Comparison of ENCODE assay signal across 15 cellular contexts in the genomic region with DNA sequence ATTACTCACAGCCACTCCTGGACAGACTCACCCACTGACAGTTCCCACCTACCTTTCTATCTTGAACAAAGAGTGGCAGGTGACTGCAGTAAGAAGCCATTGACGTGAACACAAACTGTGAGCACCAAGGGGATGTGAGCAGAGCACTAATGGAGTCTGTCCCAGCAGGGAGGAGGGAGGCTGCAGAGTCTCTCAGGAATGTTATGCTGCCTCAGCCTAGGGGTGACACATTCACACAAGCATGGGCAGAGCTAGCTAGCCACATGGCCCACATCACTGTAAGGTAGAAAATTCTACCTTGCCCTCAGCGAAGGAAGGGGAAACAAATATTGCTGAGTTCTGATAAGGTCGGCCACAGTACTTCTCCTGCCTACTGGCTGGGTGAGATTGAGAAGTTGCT. TPM values are rescaled to one million over a fixed set of nuclear protein-coding genes. Genes with fewer than 3 reads are reported as not detected.
DNase-seq lines count a peak whose midpoint lies in the region; ATAC-seq and TF ChIP-seq lines count a peak whose summit lies in the region.
"Had no signal": no experiment of that assay in that cellular context is flagged by ENCODE, and none has a peak within 500 bp of the region (broad histone marks: within the 10 kb centered on the region; RNA-seq: fewer than 3 reads in every experiment).

No MANE protein-coding gene starts in this region.

- no peak for TF ChIP-seq EP300 in SK-N-SH (IDR thresholded peaks at IDR 0.05; ENCODE audit: borderline replicate concordance in 1 of 2, low read depth in 1 of 2, low read length in 1 of 2)

- no peaks in the 10 kb centered on the region for H3K9me2 ChIP-seq in SK-N-SH

- DNase-seq in SK-N-SH (no peak), T-helper 17 cell (no peak), glutamatergic neuron (no peak), smooth muscle cell (lab: John Stamatoyannopoulos, UW; ENCODE audit: unreplicated experiment) (no peak)
- no peak for DNase-seq in activated CD4-positive, alpha-beta memory T cell treated with anti-CD3 and anti-CD28 coated beads, Interleukin-2, amount 10 ng/mL, durations not matched to agents 7 days and 5 days
- DNase-seq: 8988T; activated CD8-positive, alpha-beta memory T cell treated with anti-CD3 and anti-CD28 coated beads, Interleukin-2, amount 10 ng/mL, durations not matched to agents 7 days and 5 days; NCI-H2171 treated with DMSO at 0.1 percent for 48 hours; T-helper 9 cell; testis had no signal

- H3K4me3 Mint-ChIP-seq in T-helper 17 cell (no peak overlapping the region), glutamatergic neuron (ENCODE audit: unreplicated experiment) (peak overlapping the region; percentile 27)
- no peak overlapping the region for H3K4me3 Mint-ChIP-seq in activated CD4-positive, alpha-beta memory T cell treated with anti-CD3 and anti-CD28 coated beads, Interleukin-2, amount 10 ng/mL, durations not matched to agents 7 days and 5 days
- H3K4me3 Mint-ChIP-seq: activated CD8-positive, alpha-beta memory T cell treated with anti-CD3 and anti-CD28 coated beads, Interleukin-2, amount 10 ng/mL, durations not matched to agents 7 days and 5 days; activated naive CD8-positive, alpha-beta T cell had no signal

- H3K4me3 ChIP-seq in SK-N-SH (ENCODE audit: low read depth in 2 of 2, low read length in 1 of 2) (no peak overlapping the region), smooth muscle cell (no peak overlapping the region)
- H3K4me3 ChIP-seq: testis had no signal

- H3K27me3 Mint-ChIP-seq in T-helper 17 cell (no peaks in the 10 kb centered on the region), glutamatergic neuron (ENCODE audit: unreplicated experiment) (peaks cover 4% of the 10 kb centered on the region)
- no peaks in the 10 kb centered on the region for H3K27me3 Mint-ChIP-seq in activated CD4-positive, alpha-beta memory T cell treated with anti-CD3 and anti-CD28 coated beads, Interleukin-2, amount 10 ng/mL, durations not matched to agents 7 days and 5 days
- H3K27me3 Mint-ChIP-seq: activated CD8-positive, alpha-beta memory T cell treated with anti-CD3 and anti-CD28 coated beads, Interleukin-2, amount 10 ng/mL, durations not matched to agents 7 days and 5 days; activated naive CD8-positive, alpha-beta T cell had no signal

- H2AFZ ChIP-seq in SK-N-SH (ENCODE audit: low read depth) (no peak overlapping the region), smooth muscle cell (ENCODE audit: low read depth) (no peak overlapping the region)

- H3K27me3 ChIP-seq in SK-N-SH (ENCODE audit: insufficient read depth) (no peaks in the 10 kb centered on the region), smooth muscle cell (ENCODE audit: low read depth) (no peaks in the 10 kb centered on the region)
- H3K27me3 ChIP-seq: testis had no signal

- TF ChIP-seq CTCF in SK-N-SH (IDR thresholded peaks at IDR 0.05) (no peak), glutamatergic neuron (IDR thresholded peaks at IDR 0.05; ENCODE audit: partially characterized antibody, unreplicated experiment) (no peak), smooth muscle cell (IDR thresholded peaks at IDR 0.05; ENCODE audit: borderline replicate concordance, insufficient read depth, poor library complexity, severe bottlenecking) (no peak)

- TF ChIP-seq RAD21 in SK-N-SH (IDR thresholded peaks at IDR 0.05; ENCODE audit: low read length) = no peak

- H3K4me2 ChIP-seq in SK-N-SH (0 out of 2 replicates have a peak overlapping the region, but pooled peaks have one; percentile 45), smooth muscle cell (peak overlapping the region; percentile 65)

- ATAC-seq in SK-N-SH treated with all-trans-retinoic acid at 6 μM for 48 hours (no peak), T-helper 17 cell (no peak), GM21390 (IDR thresholded peaks at IDR 0.05; ENCODE audit: unreplicated experiment) (no peak), GM18868 (IDR thresholded peaks at IDR 0.05; ENCODE audit: unreplicated experiment) (no peak)
- ATAC-seq: activated CD8-positive, alpha-beta memory T cell treated with anti-CD3 and anti-CD28 coated beads, Interleukin-2, amount 10 ng/mL, durations not matched to agents 7 days and 5 days had no signal

- no peaks in the 10 kb centered on the region for H4K20me1 ChIP-seq in SK-N-SH (ENCODE audit: insufficient read depth)
- no peaks in the 10 kb centered on the region for H4K20me1 ChIP-seq in smooth muscle cell (ENCODE audit: low read depth)

- H3F3A ChIP-seq in SK-N-SH (replicated peaks; ENCODE audit: insufficient read depth) (no peaks in the 10 kb centered on the region), smooth muscle cell (ENCODE audit: low read depth) (peaks cover 35% of the 10 kb centered on the region)

- H3K79me2 ChIP-seq in SK-N-SH (ENCODE audit: insufficient read depth) (no peaks in the 10 kb centered on the region), smooth muscle cell (ENCODE audit: low read depth) (no peaks in the 10 kb centered on the region)

- H3K4me1 Mint-ChIP-seq in T-helper 17 cell (peaks cover 20% of the 10 kb centered on the region), glutamatergic neuron (ENCODE audit: low read depth, unreplicated experiment) (peaks cover 59% of the 10 kb centered on the region)
- peaks cover 28% of the 10 kb centered on the region for H3K4me1 Mint-ChIP-seq in activated CD4-positive, alpha-beta memory T cell treated with anti-CD3 and anti-CD28 coated beads, Interleukin-2, amount 10 ng/mL, durations not matched to agents 7 days and 5 days

- no peaks in the 10 kb centered on the region for H3K9me3 ChIP-seq in SK-N-SH
- no peaks in the 10 kb centered on the region for H3K9me3 ChIP-seq in T-helper 17 cell (ENCODE audit: control insufficient read depth, low read length, poor library complexity, severe bottlenecking)
- H3K9me3 ChIP-seq in smooth muscle cell (replicated peaks; ENCODE audit: low read depth) = no peaks in the 10 kb centered on the region
- H3K9me3 ChIP-seq: testis had no signal

- H3K27ac ChIP-seq in SK-N-SH (ENCODE audit: low read depth in 2 of 2, low read length in 1 of 2) = 0 out of 4 replicates have a peak overlapping the region, but pooled peaks of 1 of the 2 experiments have one; percentile 7
- peak overlapping the region; percentile 93 for H3K27ac ChIP-seq in smooth muscle cell (ENCODE audit: low read depth)
- H3K27ac ChIP-seq: testis had no signal

- H3K36me3 Mint-ChIP-seq in T-helper 17 cell (ENCODE audit: low read depth) = no peaks in the 10 kb centered on the region
- no peaks in the 10 kb centered on the region for H3K36me3 Mint-ChIP-seq in glutamatergic neuron (ENCODE audit: unreplicated experiment)
- no peaks in the 10 kb centered on the region for H3K36me3 Mint-ChIP-seq in activated CD4-positive, alpha-beta memory T cell treated with anti-CD3 and anti-CD28 coated beads, Interleukin-2, amount 10 ng/mL, durations not matched to agents 7 days and 5 days (ENCODE audit: low read depth)
- H3K36me3 Mint-ChIP-seq: activated CD8-positive, alpha-beta memory T cell treated with anti-CD3 and anti-CD28 coated beads, Interleukin-2, amount 10 ng/mL, durations not matched to agents 7 days and 5 days; activated naive CD8-positive, alpha-beta T cell had no signal

- H3K36me3 ChIP-seq in SK-N-SH (replicated peaks in 1 of 2; ENCODE audit: control insufficient read depth in 1 of 2, insufficient read depth in 2 of 2, low read length in 1 of 2) = no peaks in the 10 kb centered on the region
- H3K36me3 ChIP-seq in smooth muscle cell (ENCODE audit: low read depth) = no peaks in the 10 kb centered on the region

- peak overlapping the region; percentile 16 for H3K27ac Mint-ChIP-seq in T-helper 17 cell
- peak overlapping the region; percentile 94 for H3K27ac Mint-ChIP-seq in glutamatergic neuron (ENCODE audit: unreplicated experiment)
- no peak overlapping the region for H3K27ac Mint-ChIP-seq in activated CD4-positive, alpha-beta memory T cell treated with anti-CD3 and anti-CD28 coated beads, Interleukin-2, amount 10 ng/mL, durations not matched to agents 7 days and 5 days
- H3K27ac Mint-ChIP-seq: activated CD8-positive, alpha-beta memory T cell treated with anti-CD3 and anti-CD28 coated beads, Interleukin-2, amount 10 ng/mL, durations not matched to agents 7 days and 5 days; activated naive CD8-positive, alpha-beta T cell had no signal

- peaks cover 33 to 36% of the 10 kb centered on the region in 2 experiments for H3K4me1 ChIP-seq in SK-N-SH (ENCODE audit: control insufficient read depth in 1 of 2, insufficient read depth in 2 of 2, low read depth in 1 of 2, low read length in 1 of 2)
- H3K4me1 ChIP-seq in smooth muscle cell (ENCODE audit: low read depth) = peaks cover 52% of the 10 kb centered on the region

- WGBS in SK-N-SH (ENCODE audit: low lambda C conversion rate) = 83% methylated on average over 3 of the region's 3 CpGs
- WGBS in smooth muscle cell (ENCODE audit: low lambda C conversion rate) = 49% methylated on average over 3 of the region's 3 CpGs

- POLR2A ChIA-PET in SK-N-SH (lab: Yijun Ruan, JAX) = interaction anchor here (1.2 kb wide), 1 partner anchor 204 kb away, joined by 5 read pairs; no protein-coding TSS in a partner anchor
- POLR2A ChIA-PET in activated CD4-positive, alpha-beta memory T cell treated with anti-CD3 and anti-CD28 coated beads, Interleukin-2, amount 10 ng/mL, durations not matched to agents 7 days and 5 days (lab: Charles Lee) = interaction anchor here (1.0 kb wide), 1 partner anchor 90 kb away, joined by 3 read pairs; no protein-coding TSS in a partner anchor

- CTCF ChIA-PET in SK-N-SH (lab: Yijun Ruan, JAX) = interaction anchor here (1.0 to 1.6 kb wide), 11 partner anchors 12 to 278 kb away, joined by 3 to 8 read pairs (median 4); partner anchors contain the start of gene PTGFRN
- CTCF ChIA-PET in activated CD4-positive, alpha-beta memory T cell treated with anti-CD3 and anti-CD28 coated beads, Interleukin-2, amount 10 ng/mL, durations not matched to agents 7 days and 5 days (lab: Charles Lee) = interaction anchor here (1.1 kb wide), 2 partner anchors 20 to 207 kb away, joined by 4 to 5 read pairs; partner anchors contain the start of gene TTF2

- peaks cover 13% of the 10 kb centered on the region for H3K9me3 Mint-ChIP-seq in glutamatergic neuron (ENCODE audit: unreplicated experiment)
- H3K9me3 Mint-ChIP-seq in activated CD4-positive, alpha-beta memory T cell treated with anti-CD3 and anti-CD28 coated beads, Interleukin-2, amount 10 ng/mL, durations not matched to agents 7 days and 5 days = no peaks in the 10 kb centered on the region

- H3K9ac ChIP-seq in SK-N-SH (no peak overlapping the region), smooth muscle cell (ENCODE audit: low read depth) (peak overlapping the region; percentile 69)

TF ChIP-seq in SK-N-SH, 30 proteins besides CTCF, POLR2A, EP300 and RAD21 (continues in another document):
- no peak for TF ChIP-seq RXRA (IDR thresholded peaks at IDR 0.05; ENCODE audit: borderline replicate concordance, low read depth)

TF ChIP-seq in SK-N-SH treated with all-trans-retinoic acid at 6 μM for 48 hours, 23 proteins besides CTCF, POLR2A, EP300 and RAD21:
- no peak for TF ChIP-seq ZFP3 (CRISPR knock-in tag; IDR thresholded peaks at IDR 0.05)

RNA-seq across cellular contexts. Expression of gene PTGFRN, which starts 56.8 kb away (rescaled TPM):
- polyA plus RNA-seq in SK-N-SH (2012; rRNA removed) (20.7 and 22.4 TPM in 2 replicates), smooth muscle cell (62.6 and 64.2 TPM in 2 replicates)
- polyA plus RNA-seq in SK-N-SH (2012; cell fraction: cytosol; rRNA removed) = 23.2 and 25.5 TPM in 2 replicates
- 10.0 and 12.4 TPM in 2 replicates for polyA plus RNA-seq in SK-N-SH (2012; cell fraction: nucleus; rRNA removed)
- total RNA-seq in T-helper 17 cell (1 to 10 TPM in 1 of 2 donors, under 1 TPM in 1; 0.94 to 1.3 TPM), glutamatergic neuron (ENCODE audit: unreplicated experiment) (61.2 TPM), smooth muscle cell (97.9 and 152 TPM in 2 replicates)
- total RNA-seq in activated CD4-positive, alpha-beta memory T cell treated with anti-CD3 and anti-CD28 coated beads, Interleukin-2, amount 10 ng/mL, durations not matched to agents 7 days and 5 days = 1 to 10 TPM; 1.8 to 2.8 TPM
- total RNA-seq: OCI-LY7 had no signal

Comparison
In these comparisons a context has a peak if more than half of its experiments do, and no peak if none do; other contexts are left out.
1. RNA of gene PTGFRN, which starts 56.8 kb away (total RNA-seq): 97.9 to 152 TPM in smooth muscle cell and 61.2 TPM in glutamatergic neuron (single experiment); 1.8 to 2.8 TPM in activated CD4-positive, alpha-beta memory T cell treated with anti-CD3 and anti-CD28 coated beads, Interleukin-2, amount 10 ng/mL, durations not matched to agents 7 days and 5 days and 0.94 to 1.3 TPM in T-helper 17 cell; every median in the first group is over 10 times any median in the second.